11 cellular contexts compared by ENCODE assay signal in the genomic region with DNA sequence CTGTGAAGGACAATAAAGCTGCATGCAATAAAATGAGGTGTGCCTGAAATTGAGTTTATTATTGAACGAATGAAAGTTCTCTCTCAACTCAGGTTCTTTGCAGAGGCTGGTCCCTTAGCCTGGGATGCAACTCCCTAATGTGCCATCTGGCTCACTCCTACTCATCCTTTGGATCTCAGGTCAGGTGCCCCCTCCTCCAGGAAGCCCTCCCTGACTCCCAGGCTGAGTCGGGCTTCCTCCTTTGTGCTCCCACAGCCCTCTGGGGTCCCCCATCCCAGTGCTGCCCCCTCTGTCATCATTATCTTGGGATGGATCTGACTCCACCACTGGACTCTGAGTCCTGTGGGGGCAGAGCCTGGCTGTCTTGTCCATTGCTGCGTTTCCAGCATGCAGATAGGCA. TPM values are rescaled to one million over a fixed set of nuclear protein-coding genes. Genes with fewer than 3 reads are reported as not detected.
"Had no signal": no experiment of that assay in that cellular context is flagged by ENCODE, and none has a peak within 500 bp of the region (broad histone marks: within the 10 kb centered on the region; RNA-seq: fewer than 3 reads in every experiment).

No MANE protein-coding gene starts in this region.

- H2AFZ ChIP-seq: GM23338 had no signal

- H3K4me1 ChIP-seq: HAP-1 had no signal

- H3K36me3 ChIP-seq: HAP-1 had no signal

- FAIRE-seq: HepG2 had no signal

- H3K27ac ChIP-seq: HL-60, KMS-11 had no signal

- DNase-seq: H7, HFFc6, KBM-7 had no signal

- H3K9ac ChIP-seq: KMS-11 had no signal

- H3K9me3 ChIP-seq: HAP-1 had no signal

- ATAC-seq: GM23338, HCT116, HepG2 had no signal

- H3K4me2 ChIP-seq: GM23338, KMS-11 had no signal

- H3K4me3 ChIP-seq: GM23338, HAP-1 had no signal

RNA-seq across cellular contexts. Expression of a gene that starts 2.7 kb away (rescaled TPM):
- total RNA-seq: GM23338, H4, H7, HepG2, HFFc6, HT1080 had no signal
- polyA plus RNA-seq: GM23338, HepG2 had no signal
